In genomic region chr20:47315339-47315662, GRCh38 we compare ENCODE assay signal across 10 cellular contexts. TPM values are rescaled to one million over a fixed set of nuclear protein-coding genes. Genes with fewer than 3 reads are reported as not detected.
DNase-seq lines count a peak whose midpoint lies in the region; ATAC-seq, FAIRE-seq and TF ChIP-seq lines count a peak whose summit lies in the region.
"Had no signal": no experiment of that assay in that cellular context is flagged by ENCODE, and none has a peak within 500 bp of the region (broad histone marks: within the 10 kb centered on the region; RNA-seq: fewer than 3 reads in every experiment).

No MANE protein-coding gene starts in this region.

- no peaks in the 10 kb centered on the region for H3K27me3 ChIP-seq in SJSA1 (replicated peaks)
- no peaks in the 10 kb centered on the region for H3K27me3 ChIP-seq in gastroesophageal sphincter

- peak overlapping the region; percentile 71 for H3K4me3 Mint-ChIP-seq in HFFc6

- DNase-seq in HFFc6, result no peak
- no peak for DNase-seq in SJSA1 (ENCODE audit: low read depth in 1 of 2, low spot score in 2 of 2)
- DNase-seq in mucosa of gallbladder (ENCODE audit: low spot score), result no peak
- no peak for DNase-seq in stimulated activated CD4-positive, alpha-beta T cell treated with anti-CD3 and anti-CD28 coated beads, Interleukin-15, amount 100 ng/mL, for 24 hours
- DNase-seq in activated naive CD4-positive, alpha-beta T cell treated with anti-CD3 and anti-CD28 coated beads, Interleukin-2, amount 50 U/mL, for 16 hours, result no peak
- no peak for DNase-seq in GM12892 (ENCODE audit: insufficient read length)
- DNase-seq: activated gamma-delta T cell treated with Interleukin-2 at 50 U/mL for 16 hours, NCI-H2081 treated with DMSO at 0.1 percent for 48 hours had no signal

- TF ChIP-seq POLR2A in gastroesophageal sphincter (IDR thresholded peaks at IDR 0.05) (peak in 1 of 2 donors; percentile 5), GM12892 (IDR thresholded peaks at IDR 0.05; ENCODE audit: low read depth, low read length) (no peak)

- 0 out of 2 replicates have a peak, but pooled peaks cover 4% of the 10 kb centered on the region for H3K9me3 ChIP-seq in SJSA1 (replicated peaks)
- no peaks in the 10 kb centered on the region for H3K9me3 ChIP-seq in gastroesophageal sphincter

- H3K27me3 Mint-ChIP-seq in HFFc6 (ENCODE audit: insufficient read depth), result peaks cover 15% of the 10 kb centered on the region

- H3K27ac Mint-ChIP-seq in HFFc6, result peak overlapping the region; percentile 98

- FAIRE-seq in GM12892 (lab: Jason Lieb, UNC), result no peak

- peaks cover 54% of the 10 kb centered on the region for H3K4me1 ChIP-seq in SJSA1 (replicated peaks)
- peaks cover 23 to 96% (median 50%) of the 10 kb centered on the region in 3 donors for H3K4me1 ChIP-seq in gastroesophageal sphincter

- H3K4me1 Mint-ChIP-seq in HFFc6 (ENCODE audit: low read depth), result peaks cover 65% of the 10 kb centered on the region

- no peak for TF ChIP-seq EP300 in gastroesophageal sphincter (IDR thresholded peaks at IDR 0.05)

- H3K36me3 Mint-ChIP-seq in HFFc6 (ENCODE audit: low read depth), result peaks cover 29% of the 10 kb centered on the region

- H3K4me3 ChIP-seq in SJSA1, result no peak overlapping the region
- H3K4me3 ChIP-seq in gastroesophageal sphincter, result no peak overlapping the region
- H3K4me3 ChIP-seq in skin epidermis, result no peak overlapping the region

- H3K27ac ChIP-seq in SJSA1 (peak overlapping the region; percentile 93), gastroesophageal sphincter (peak overlapping the region; percentile 98 to 100 (median 100)), skin epidermis (peak overlapping the region in 20 of 21 experiments; percentile 88 to 99 (median 94))

- peaks cover 4% of the 10 kb centered on the region; the same call in 1 of the 2 replicates for H3K9me3 Mint-ChIP-seq in HFFc6

- no peak for ATAC-seq in gastroesophageal sphincter

- peaks cover 24% of the 10 kb centered on the region for H3K36me3 ChIP-seq in SJSA1
- peaks cover 0 to 5% of the 10 kb centered on the region in 2 donors for H3K36me3 ChIP-seq in gastroesophageal sphincter

- WGBS in gastroesophageal sphincter (ENCODE audit: low coverage in 1 of 2), 2 donors, result 43 to 66% methylated on average over 2 to 4 of the region's 4 CpGs

- TF ChIP-seq CTCF in HFFc6 (IDR thresholded peaks at IDR 0.05), result no peak
- no peak for TF ChIP-seq CTCF in gastroesophageal sphincter (IDR thresholded peaks at IDR 0.05)

RNA-seq across cellular contexts. Expression of gene ZMYND8, which starts 41.2 kb away (rescaled TPM):
- 10 to 100 TPM; 27.8 to 38.3 (median 34.8) TPM for total RNA-seq in HFFc6 (2021; fragmentation: NEBNext Ultra II Directional; extraction: Animal tissue kit (Norgen Biotek cat#: 25700))
- 6.0 and 13.5 TPM in 2 replicates for total RNA-seq in SJSA1 (2014; rRNA removed; shearing (Covaris generic))
- total RNA-seq in gastroesophageal sphincter, result 10 to 100 TPM; 32.2 to 78.9 (median 54.4) TPM
- total RNA-seq in mucosa of gallbladder, result 55.2 TPM
- 20.2 TPM for polyA plus RNA-seq in GM12892 (2012; ENCODE audit: missing spikeins)
